Comparison of ENCODE assay signal across 1 cellular context in genomic region chr6:4134841-4135664, GRCh38.
A peak's percentile ranks its signal among the peaks of the same experiment; 100 is the strongest.
TF ChIP-seq lines count a peak whose summit lies in the region.

ECI2 (minus strand) TSS chr6:4135575; CDS start chr6:4135560, 15 bp downstream.

TF ChIP-seq in HepG2, 621 proteins besides CTCF, POLR2A, EP300 and RAD21 (continued from another document and continues in another):
- no peak for TF ChIP-seq PATZ1 (CRISPR knock-in tag; IDR thresholded peaks at IDR 0.05)
- peak; percentile 62 for TF ChIP-seq GZF1 (CRISPR knock-in tag; IDR thresholded peaks at IDR 0.05)
- TF ChIP-seq IRX3 (CRISPR knock-in tag; IDR thresholded peaks at IDR 0.05; ENCODE audit: borderline replicate concordance, low read depth): no peak; the same call in 1 of the 2 replicates
- peak; percentile 65 for TF ChIP-seq ZSCAN31 (CRISPR knock-in tag; IDR thresholded peaks at IDR 0.05; ENCODE audit: low read depth)
- TF ChIP-seq GPN1 (CRISPR knock-in tag; IDR thresholded peaks at IDR 0.05; ENCODE audit: borderline replicate concordance): no peak
- TF ChIP-seq ZNF83 (CRISPR knock-in tag; IDR thresholded peaks at IDR 0.05; ENCODE audit: borderline replicate concordance): peak; percentile 79
- no peak for TF ChIP-seq ZNF138 (CRISPR knock-in tag; IDR thresholded peaks at IDR 0.05; ENCODE audit: low read depth)
- TF ChIP-seq CSRNP1 (CRISPR knock-in tag; IDR thresholded peaks at IDR 0.05): peak; percentile 42; the same call in 1 of the 2 replicates
- TF ChIP-seq ZNF724P (CRISPR knock-in tag; IDR thresholded peaks at IDR 0.05; ENCODE audit: borderline replicate concordance): no peak
- peak; percentile 88 for TF ChIP-seq RBFOX2 (IDR thresholded peaks at IDR 0.05; ENCODE audit: low read depth, low read length)
- peak; percentile 36; the same call in 1 of the 2 replicates for TF ChIP-seq ZBTB21 (CRISPR knock-in tag; IDR thresholded peaks at IDR 0.05)
- no peak for TF ChIP-seq ZNF260 (CRISPR knock-in tag; IDR thresholded peaks at IDR 0.05; ENCODE audit: borderline replicate concordance, low read depth)
- TF ChIP-seq JARID2 (CRISPR knock-in tag; IDR thresholded peaks at IDR 0.05; ENCODE audit: insufficient replicate concordance): no peak
- peak; percentile 58; the same call in 1 of the 2 replicates for TF ChIP-seq ZSCAN21 (CRISPR knock-in tag; IDR thresholded peaks at IDR 0.05; ENCODE audit: borderline replicate concordance)
- TF ChIP-seq ZNF329 (CRISPR knock-in tag; IDR thresholded peaks at IDR 0.05; ENCODE audit: low read depth): no peak; the same call in 1 of the 2 replicates
- TF ChIP-seq MYPOP (CRISPR knock-in tag; IDR thresholded peaks at IDR 0.05): peak; percentile 65
- TF ChIP-seq ZNF430 (CRISPR knock-in tag; IDR thresholded peaks at IDR 0.05): peak; percentile 79; the same call in 1 of the 2 replicates
- TF ChIP-seq ZHX2 (IDR thresholded peaks at IDR 0.05; ENCODE audit: low read depth): no peak
- TF ChIP-seq ZHX2 (CRISPR knock-in tag; IDR thresholded peaks at IDR 0.05; ENCODE audit: borderline replicate concordance): peak; percentile 71; the same call in 1 of the 2 replicates
- TF ChIP-seq ATF3 (CRISPR knock-in tag; IDR thresholded peaks at IDR 0.05): peak; percentile 20; the same call in 1 of the 2 replicates
- TF ChIP-seq ZNF350 (CRISPR knock-in tag; IDR thresholded peaks at IDR 0.05; ENCODE audit: borderline replicate concordance, low read depth): peak; percentile 66; the same call in 1 of the 2 replicates
- no peak for TF ChIP-seq EZH2 (conservative IDR thresholded peaks at IDR 0.05; ENCODE audit: low read depth, low read length)
- TF ChIP-seq HNRNPUL1 (IDR thresholded peaks at IDR 0.05; ENCODE audit: low read depth, low read length): no peak
- peak; percentile 89 for TF ChIP-seq TAF15 (IDR thresholded peaks at IDR 0.05; ENCODE audit: low read depth, low read length, poor library complexity, severe bottlenecking)
- TF ChIP-seq AKAP8 (CRISPR knock-in tag; IDR thresholded peaks at IDR 0.05): no peak; the same call in 1 of the 2 replicates
- peak; percentile 63; the same call in 1 of the 2 replicates for TF ChIP-seq DR1 (CRISPR knock-in tag; IDR thresholded peaks at IDR 0.05)
- TF ChIP-seq SYNCRIP (IDR thresholded peaks at IDR 0.05; ENCODE audit: insufficient read depth, low read depth, low read length): no peak
- 0 out of 2 replicates have a peak, but pooled peaks have one; percentile 43 for TF ChIP-seq CREB3 (CRISPR knock-in tag; IDR thresholded peaks at IDR 0.05)
- no peak; the same call in 1 of the 2 replicates for TF ChIP-seq TOE1 (CRISPR knock-in tag; IDR thresholded peaks at IDR 0.05)
- no peak for TF ChIP-seq NBN (conservative IDR thresholded peaks at IDR 0.05)
- TF ChIP-seq ZNF782 (CRISPR knock-in tag; IDR thresholded peaks at IDR 0.05; ENCODE audit: borderline replicate concordance): peak; percentile 80; the same call in 1 of the 2 replicates
- TF ChIP-seq ETS1 (CRISPR knock-in tag; IDR thresholded peaks at IDR 0.05): 0 out of 2 replicates have a peak, but pooled peaks have one; percentile 33
- peak; percentile 72; the same call in 1 of the 2 replicates for TF ChIP-seq ZFP91 (CRISPR knock-in tag; IDR thresholded peaks at IDR 0.05; ENCODE audit: borderline replicate concordance)
- no peak for TF ChIP-seq JDP2 (CRISPR knock-in tag; IDR thresholded peaks at IDR 0.05; ENCODE audit: borderline replicate concordance)
- 0 out of 2 replicates have a peak, but pooled peaks have one; percentile 53 for TF ChIP-seq ZNF710 (CRISPR knock-in tag; IDR thresholded peaks at IDR 0.05; ENCODE audit: borderline replicate concordance)
- no peak; the same call in 1 of the 2 replicates for TF ChIP-seq FOXO4 (CRISPR knock-in tag; conservative IDR thresholded peaks at IDR 0.05)
- TF ChIP-seq ZNF354B (CRISPR knock-in tag; IDR thresholded peaks at IDR 0.05): 0 out of 2 replicates have a peak, but pooled peaks have one; percentile 42
- TF ChIP-seq ZNF230 (CRISPR knock-in tag; IDR thresholded peaks at IDR 0.05): peak; percentile 38; the same call in 1 of the 2 replicates
- TF ChIP-seq POGZ (CRISPR knock-in tag; IDR thresholded peaks at IDR 0.05): peak; percentile 53; the same call in 1 of the 2 replicates
- peak; percentile 50; the same call in 1 of the 2 replicates for TF ChIP-seq ZNF343 (CRISPR knock-in tag; IDR thresholded peaks at IDR 0.05)
- no peak for TF ChIP-seq RAD51 (IDR thresholded peaks at IDR 0.05; ENCODE audit: borderline replicate concordance)
- no peak for TF ChIP-seq PHF21A (CRISPR knock-in tag; IDR thresholded peaks at IDR 0.05)
